8 cellular contexts compared by ENCODE assay signal in the genomic region with DNA sequence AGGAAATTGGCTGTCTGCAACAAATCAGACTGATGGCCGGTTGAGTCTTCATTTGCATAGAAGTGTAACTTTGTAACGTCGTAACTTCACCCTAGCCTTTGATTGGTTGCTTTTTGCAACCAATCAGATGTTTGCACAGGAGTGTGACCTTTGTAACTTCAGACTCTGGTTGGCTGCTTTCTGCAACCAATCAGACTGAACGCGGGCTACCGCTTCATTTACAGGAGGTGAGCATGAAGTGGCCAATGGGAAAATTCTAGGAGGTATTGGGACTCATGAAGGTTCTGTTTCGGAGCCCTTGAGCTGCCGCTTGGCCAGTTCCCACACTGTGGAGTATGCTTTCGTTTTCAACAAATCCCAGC.
DNase-seq lines count a peak whose midpoint lies in the region; ATAC-seq and FAIRE-seq lines count a peak whose summit lies in the region.

No MANE protein-coding gene starts in this region.

- DNase-seq in ELR (ENCODE audit: low read depth) (peak; percentile 81), HuH-7.5 (ENCODE audit: low spot score) (peak; percentile 47), RCC 7860 (ENCODE audit: low spot score) (peak; percentile 63), astrocyte of the hippocampus (ENCODE audit: low read depth, low spot score) (peak; percentile 85), hypothalamus (lab: John Stamatoyannopoulos, UW) (peak in 50 of 51 donors; percentile 4 to 93 (median 60)), putamen (ENCODE audit: low spot score) (peak; percentile 86), D341Med (ENCODE audit: low spot score) (no peak)

- peak; percentile 32 for ATAC-seq in GM21619 (IDR thresholded peaks at IDR 0.05; ENCODE audit: unreplicated experiment)

- FAIRE-seq in RCC 7860 (lab: Jason Lieb, UNC): no peak
